18 cellular contexts compared by ENCODE assay signal in genomic region chr10:46270086-46270811, GRCh38. TPM values are rescaled to one million over a fixed set of nuclear protein-coding genes. Genes with fewer than 3 reads are reported as not detected.
A peak's percentile ranks its signal among the peaks of the same experiment; 100 is the strongest.
DNase-seq lines count a peak whose midpoint lies in the region; ATAC-seq and TF ChIP-seq lines count a peak whose summit lies in the region.
"Had no signal": no experiment of that assay in that cellular context is flagged by ENCODE, and none has a peak within 500 bp of the region (broad histone marks: within the 10 kb centered on the region; RNA-seq: fewer than 3 reads in every experiment).

No MANE protein-coding gene starts in this region.

- H4K20me1 ChIP-seq in PC-9 (ENCODE audit: insufficient read depth) = no peaks in the 10 kb centered on the region

- no peak overlapping the region for H3K4me2 ChIP-seq in PC-9

- H3K27me3 Mint-ChIP-seq in activated CD4-positive, alpha-beta T cell treated with anti-CD3 and anti-CD28 coated beads, Interleukin-2, amount 10 ng/mL, durations not matched to agents 24 days and 14 days = peaks cover under 1% of the 10 kb centered on the region
- H3K27me3 Mint-ChIP-seq in activated CD4-positive, alpha-beta T cell treated with anti-CD3 and anti-CD28 coated beads, Interleukin-2, amount 10 ng/mL, durations not matched to agents 7 days and 5 days = peaks cover under 1% of the 10 kb centered on the region

- POLR2A ChIA-PET in activated CD4-positive, alpha-beta T cell treated with anti-CD3 and anti-CD28 coated beads, Interleukin-2, amount 10 ng/mL, durations not matched to agents 7 days and 5 days (lab: Charles Lee) = interaction anchor here (1.7 kb wide), 1 partner anchor 13 kb away, joined by 4 read pairs; no protein-coding TSS in a partner anchor
- POLR2A ChIA-PET in PC-9 (lab: Charles Lee; ENCODE audit: unreplicated experiment) = no interaction called here

- WGBS in spleen, 5 donors = 72 to 77% (median 75%) methylated on average over 5 to 7 of the region's 7 CpGs

- H3K36me3 ChIP-seq in spleen = no peaks in the 10 kb centered on the region
- H3K36me3 ChIP-seq in PC-9 (ENCODE audit: low read depth) = no peaks in the 10 kb centered on the region
- H3K36me3 ChIP-seq: brain microvascular endothelial cell had no signal

- H3K36me3 Mint-ChIP-seq in activated CD4-positive, alpha-beta T cell treated with anti-CD3 and anti-CD28 coated beads, Interleukin-2, amount 10 ng/mL, durations not matched to agents 24 days and 14 days (ENCODE audit: low read depth) = no peaks in the 10 kb centered on the region
- H3K36me3 Mint-ChIP-seq in activated CD4-positive, alpha-beta T cell treated with anti-CD3 and anti-CD28 coated beads, Interleukin-2, amount 10 ng/mL, durations not matched to agents 7 days and 5 days (ENCODE audit: low read depth) = peaks cover 10% of the 10 kb centered on the region
- peaks cover 0 to 5% of the 10 kb centered on the region in 2 donors for H3K36me3 Mint-ChIP-seq in activated naive CD4-positive, alpha-beta T cell treated with anti-CD3 and anti-CD28 coated beads, Interleukin-2, amount 50 U/mL, for 72 hours

- no peaks in the 10 kb centered on the region for H3F3A ChIP-seq in PC-9 (ENCODE audit: insufficient read depth, low read depth)

- CTCF ChIA-PET in activated CD4-positive, alpha-beta T cell treated with anti-CD3 and anti-CD28 coated beads, Interleukin-2, amount 10 ng/mL, durations not matched to agents 7 days and 5 days (lab: Charles Lee) = interaction anchor here (0.7 to 0.9 kb wide), 2 partner anchors 9 to 12 kb away, joined by 3 read pairs; no protein-coding TSS in a partner anchor
- CTCF ChIA-PET in PC-9 (lab: Charles Lee) = no interaction called here

- H3K4me1 ChIP-seq in spleen = peaks cover 0 to 76% (median 41%) of the 10 kb centered on the region in 6 donors
- peaks cover 7% of the 10 kb centered on the region; the same call in 1 of the 2 replicates for H3K4me1 ChIP-seq in PC-9 (replicated peaks; ENCODE audit: insufficient read depth)

- H2AFZ ChIP-seq in PC-9 = no peak overlapping the region

- H3K9me3 Mint-ChIP-seq in activated CD4-positive, alpha-beta T cell treated with anti-CD3 and anti-CD28 coated beads, Interleukin-2, amount 10 ng/mL, durations not matched to agents 24 days and 14 days = no peaks in the 10 kb centered on the region
- H3K9me3 Mint-ChIP-seq in activated CD4-positive, alpha-beta T cell treated with anti-CD3 and anti-CD28 coated beads, Interleukin-2, amount 10 ng/mL, durations not matched to agents 7 days and 5 days = no peaks in the 10 kb centered on the region
- no peaks in the 10 kb centered on the region for H3K9me3 Mint-ChIP-seq in activated naive CD4-positive, alpha-beta T cell treated with anti-CD3 and anti-CD28 coated beads, Interleukin-2, amount 50 U/mL, for 72 hours
- H3K9me3 Mint-ChIP-seq: activated T-helper 2 cell treated with anti-CD3 and anti-CD28 coated beads, Interferon-gamma antibody, Interleukin-2, Interleukin-4, amounts not matched to agents 10 μg/mL and 5 μg/mL and 100 μg/mL, durations not matched to agents 14 hours and 24 hours and 36 hours; HFFc6 had no signal

- no peak for TF ChIP-seq POLR2A in spleen (IDR thresholded peaks at IDR 0.05)

- H3K9me3 ChIP-seq in spleen = no peaks in the 10 kb centered on the region
- no peaks in the 10 kb centered on the region for H3K9me3 ChIP-seq in PC-9 (ENCODE audit: insufficient read depth, low read depth)

- BruUV-seq in PC-9 (replicated peaks; lab: Mats Ljungman, UMichigan) = no TSS peak

- peaks cover 32% of the 10 kb centered on the region for H3K4me1 Mint-ChIP-seq in activated CD4-positive, alpha-beta T cell treated with anti-CD3 and anti-CD28 coated beads, Interleukin-2, amount 10 ng/mL, durations not matched to agents 24 days and 14 days
- H3K4me1 Mint-ChIP-seq in activated CD4-positive, alpha-beta T cell treated with anti-CD3 and anti-CD28 coated beads, Interleukin-2, amount 10 ng/mL, durations not matched to agents 7 days and 5 days = peaks cover 40% of the 10 kb centered on the region

- ATAC-seq in HG03064 (IDR thresholded peaks at IDR 0.05; ENCODE audit: low read depth, unreplicated experiment) = peak; percentile 3
- peak; percentile 13 to 52 for ATAC-seq in activated naive CD4-positive, alpha-beta T cell treated with anti-CD3 and anti-CD28 coated beads, Interleukin-2, amount 50 U/mL, for 72 hours
- no peak for ATAC-seq in HG03039 (IDR thresholded peaks at IDR 0.05; ENCODE audit: unreplicated experiment)
- ATAC-seq: PC-3 had no signal

- no peaks in the 10 kb centered on the region for H3K27me3 ChIP-seq in spleen (replicated peaks in 1 of 7)
- no peaks in the 10 kb centered on the region for H3K27me3 ChIP-seq in PC-9 (ENCODE audit: insufficient read depth, low read depth)
- H3K27me3 ChIP-seq: brain microvascular endothelial cell had no signal

- no peaks in the 10 kb centered on the region for H3K9me2 ChIP-seq in PC-9 (ENCODE audit: insufficient read depth)

- H3K27ac ChIP-seq in spleen (peak overlapping the region in 6 of 8 donors; percentile 70 to 93 (median 88)), PC-9 (no peak overlapping the region)
- H3K27ac ChIP-seq: brain microvascular endothelial cell had no signal

- peak overlapping the region in 1 of 8 donors; percentile 67 for H3K4me3 ChIP-seq in spleen
- no peak overlapping the region for H3K4me3 ChIP-seq in PC-9

- TF ChIP-seq CTCF in spleen (IDR thresholded peaks at IDR 0.05 in 8 of 11, conservative IDR thresholded peaks at IDR 0.05 in 3 of 11) (no peak), PC-9 (conservative IDR thresholded peaks at IDR 0.05) (no peak)

- intact Hi-C loops in activated CD4-positive, alpha-beta T cell treated with anti-CD3 and anti-CD28 coated beads, Interleukin-2, amount 10 ng/mL, durations not matched to agents 24 days and 14 days (cut with micrococcal nuclease) = no loop called here
- intact Hi-C loops in spleen (cut with DNase I; ENCODE audit: low total_unique reads) (no loop called here), PC-9 (cut with micrococcal nuclease; ENCODE audit: unreplicated experiment) (no loop called here)

- no peaks in the 10 kb centered on the region for H3K79me2 ChIP-seq in PC-9 (ENCODE audit: low read depth)

- H3K4me3 Mint-ChIP-seq in activated CD4-positive, alpha-beta T cell treated with anti-CD3 and anti-CD28 coated beads, Interleukin-2, amount 10 ng/mL, durations not matched to agents 24 days and 14 days = no peak overlapping the region
- H3K4me3 Mint-ChIP-seq in activated CD4-positive, alpha-beta T cell treated with anti-CD3 and anti-CD28 coated beads, Interleukin-2, amount 10 ng/mL, durations not matched to agents 7 days and 5 days = no peak overlapping the region
- H3K4me3 Mint-ChIP-seq: HFFc6 had no signal

- peak overlapping the region; percentile 34 for H3K27ac Mint-ChIP-seq in activated CD4-positive, alpha-beta T cell treated with anti-CD3 and anti-CD28 coated beads, Interleukin-2, amount 10 ng/mL, durations not matched to agents 24 days and 14 days
- no peak overlapping the region for H3K27ac Mint-ChIP-seq in activated CD4-positive, alpha-beta T cell treated with anti-CD3 and anti-CD28 coated beads, Interleukin-2, amount 10 ng/mL, durations not matched to agents 7 days and 5 days
- H3K27ac Mint-ChIP-seq in activated naive CD4-positive, alpha-beta T cell treated with anti-CD3 and anti-CD28 coated beads, Interleukin-2, amount 50 U/mL, for 72 hours = peak overlapping the region in 1 of 2 donors; percentile 72
- H3K27ac Mint-ChIP-seq: activated T-helper 2 cell treated with anti-CD3 and anti-CD28 coated beads, Interferon-gamma antibody, Interleukin-2, Interleukin-4, amounts not matched to agents 10 μg/mL and 5 μg/mL and 100 μg/mL, durations not matched to agents 14 hours and 24 hours and 36 hours; HFFc6 had no signal

- no peak for DNase-seq in activated CD4-positive, alpha-beta T cell treated with anti-CD3 and anti-CD28 coated beads, Interleukin-2, amount 10 ng/mL, durations not matched to agents 24 days and 14 days
- DNase-seq in activated CD4-positive, alpha-beta T cell treated with anti-CD3 and anti-CD28 coated beads, Interleukin-2, amount 10 ng/mL, durations not matched to agents 7 days and 5 days = no peak
- DNase-seq in activated naive CD4-positive, alpha-beta T cell treated with anti-CD3 and anti-CD28 coated beads, Interleukin-2, amount 50 U/mL, for 72 hours (ENCODE audit: low spot score in 2 of 2) = no peak
- DNase-seq in spleen (peak; percentile 81), PC-9 (no peak), cerebellar cortex (ENCODE audit: low spot score) (no peak)
- DNase-seq: brain microvascular endothelial cell, HFFc6, kidney glomerular epithelial cell, NCI-H1694, NCI-H510A treated with DMSO at 0.1 percent for 48 hours, PC-3 had no signal

RNA-seq across cellular contexts. Expression of gene ANTXRL, which starts 16.5 kb away (rescaled TPM):
- not detected in 2 replicates for total RNA-seq in activated CD4-positive, alpha-beta T cell treated with anti-CD3 and anti-CD28 coated beads, Interleukin-2, amount 10 ng/mL, durations not matched to agents 24 days and 14 days
- under 1 TPM; 0.52 to 0.57 TPM for total RNA-seq in activated CD4-positive, alpha-beta T cell treated with anti-CD3 and anti-CD28 coated beads, Interleukin-2, amount 10 ng/mL, durations not matched to agents 7 days and 5 days
- total RNA-seq in activated naive CD4-positive, alpha-beta T cell treated with anti-CD3 and anti-CD28 coated beads, Interleukin-2, amount 50 U/mL, for 72 hours = not detected
- total RNA-seq in spleen (1 to 10 TPM in 1 of 7 donors, under 1 TPM in 4, not detected in 2; 0.20 to 1.1 (median 0.42) TPM), PC-9 (2021) (0.26 and 0.58 TPM in 2 replicates)
- under 1 TPM in 2 of 3 donors, not detected in 1; 0.03 to 0.42 TPM for polyA plus RNA-seq in spleen
- total RNA-seq: activated T-helper 2 cell treated with anti-CD3 and anti-CD28 coated beads, Interferon-gamma antibody, Interleukin-2, Interleukin-4, amounts not matched to agents 10 μg/mL and 5 μg/mL and 100 μg/mL, durations not matched to agents 14 hours and 24 hours and 36 hours; HFFc6; mononuclear cell; omental fat pad; PC-3; skeletal muscle tissue had no signal
